ENCODE assay signal across 12 cellular contexts in the genomic region with DNA sequence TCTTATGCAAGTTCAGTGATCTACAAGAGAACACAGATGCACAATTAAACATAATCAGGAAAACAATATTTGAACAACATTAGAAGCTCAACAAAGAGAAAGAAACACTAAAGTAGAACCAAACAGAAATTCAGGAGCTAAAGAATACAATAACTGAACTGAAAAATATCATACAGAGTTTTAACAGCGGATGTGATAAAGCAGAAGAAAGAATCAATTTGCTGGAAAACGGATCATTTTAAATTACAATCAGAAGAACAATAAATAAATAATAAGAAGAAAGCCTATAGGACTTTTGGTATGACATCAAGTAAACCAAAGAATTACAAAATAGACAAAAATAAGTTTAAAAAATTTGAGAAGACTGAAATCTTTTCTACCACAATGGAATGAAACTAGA. TPM values are rescaled to one million over a fixed set of nuclear protein-coding genes. Genes with fewer than 3 reads are reported as not detected.
"Had no signal": no experiment of that assay in that cellular context is flagged by ENCODE, and none has a peak within 500 bp of the region (broad histone marks: within the 10 kb centered on the region; RNA-seq: fewer than 3 reads in every experiment).

No MANE protein-coding gene starts in this region.

- ATAC-seq: GM23338, HCT116 had no signal

- H3K4me3 ChIP-seq: GM23248, GM23338, HAP-1 had no signal

- DNase-seq: GM23248, GOT3, H7, H9, HCEC 1CT, HFFc6 had no signal

- H3K4me2 ChIP-seq: GM23338 had no signal

- H3K36me3 ChIP-seq: HAP-1 had no signal

- FAIRE-seq: H1, H54 had no signal

- H3K9me3 ChIP-seq: HAP-1 had no signal

- H2AFZ ChIP-seq: GM23248, GM23338 had no signal

- H3K4me1 ChIP-seq: HAP-1 had no signal

- H3K9ac ChIP-seq: GM23248 had no signal

- H3K27ac ChIP-seq: GM23248 had no signal

RNA-seq across cellular contexts. Expression of a gene that starts 36.3 kb away (rescaled TPM):
- total RNA-seq: H4 had no signal

RNA-seq across cellular contexts. Expression of a gene that starts 52.9 kb away (rescaled TPM):
- total RNA-seq: H1, H4, H7, H9, HFFc6 had no signal
- polyA plus RNA-seq: GM23338, H1 had no signal

RNA-seq across cellular contexts. Expression of a gene that starts 59.8 kb away (rescaled TPM):
- total RNA-seq: GM23338, H1, H7, H9 had no signal
- polyA plus RNA-seq: H1 had no signal
